ENCODE assay signal across 8 cellular contexts in genomic region chr10:132592790-132593788, GRCh38. TPM values are rescaled to one million over a fixed set of nuclear protein-coding genes. Genes with fewer than 3 reads are reported as not detected.
A peak's percentile ranks its signal among the peaks of the same experiment; 100 is the strongest.
DNase-seq lines count a peak whose midpoint lies in the region; ATAC-seq, FAIRE-seq and TF ChIP-seq lines count a peak whose summit lies in the region.

No MANE protein-coding gene starts in this region.

- peaks cover 42% of the 10 kb centered on the region for H3K4me1 Mint-ChIP-seq in activated CD8-positive, alpha-beta T cell treated with anti-CD3 and anti-CD28 coated beads, Interleukin-2, amount 10 ng/mL, durations not matched to agents 7 days and 5 days (ENCODE audit: low read depth)
- peaks cover 87% of the 10 kb centered on the region for H3K4me1 Mint-ChIP-seq in osteocyte (ENCODE audit: unreplicated experiment)

- H3K36me3 Mint-ChIP-seq in activated CD8-positive, alpha-beta T cell treated with anti-CD3 and anti-CD28 coated beads, Interleukin-2, amount 10 ng/mL, durations not matched to agents 7 days and 5 days (ENCODE audit: low read depth) = peaks cover 35% of the 10 kb centered on the region
- H3K36me3 Mint-ChIP-seq in osteocyte (ENCODE audit: unreplicated experiment) = no peaks in the 10 kb centered on the region

- DNase-seq in activated CD8-positive, alpha-beta T cell treated with anti-CD3 and anti-CD28 coated beads, Interleukin-2, amount 10 ng/mL, durations not matched to agents 7 days and 5 days = peak; percentile 46
- DNase-seq in osteocyte (ENCODE audit: extremely low spot score, unreplicated experiment) = no peak
- no peak for DNase-seq in AG08396 (ENCODE audit: low spot score)
- no peak for DNase-seq in NCI-H526 treated with DMSO at 0.1 percent for 48 hours (lab: John Stamatoyannopoulos, UW)
- no peak for DNase-seq in H54 (ENCODE audit: insufficient read length, low spot score)
- DNase-seq in SK-N-DZ (ENCODE audit: low spot score) = no peak

- POLR2A ChIA-PET in activated CD8-positive, alpha-beta T cell treated with anti-CD3 and anti-CD28 coated beads, Interleukin-2, amount 10 ng/mL, durations not matched to agents 7 days and 5 days (lab: Charles Lee) = no interaction called here

- H3K27ac Mint-ChIP-seq in activated CD8-positive, alpha-beta T cell treated with anti-CD3 and anti-CD28 coated beads, Interleukin-2, amount 10 ng/mL, durations not matched to agents 7 days and 5 days = peak overlapping the region; percentile 65
- peak overlapping the region; percentile 85 for H3K27ac Mint-ChIP-seq in osteocyte (ENCODE audit: unreplicated experiment)

- ATAC-seq in GM19043 (IDR thresholded peaks at IDR 0.05; ENCODE audit: low read depth, unreplicated experiment) = peak; percentile 63
- peak; percentile 58 for ATAC-seq in HG02852 (IDR thresholded peaks at IDR 0.05; ENCODE audit: unreplicated experiment)
- ATAC-seq in activated CD8-positive, alpha-beta T cell treated with anti-CD3 and anti-CD28 coated beads, Interleukin-2, amount 10 ng/mL, durations not matched to agents 7 days and 5 days = peak; percentile 44

- no peak overlapping the region for H3K4me3 Mint-ChIP-seq in activated CD8-positive, alpha-beta T cell treated with anti-CD3 and anti-CD28 coated beads, Interleukin-2, amount 10 ng/mL, durations not matched to agents 7 days and 5 days
- peak overlapping the region; percentile 55 for H3K4me3 Mint-ChIP-seq in osteocyte (ENCODE audit: unreplicated experiment)

- peaks cover 2% of the 10 kb centered on the region for H3K27me3 Mint-ChIP-seq in activated CD8-positive, alpha-beta T cell treated with anti-CD3 and anti-CD28 coated beads, Interleukin-2, amount 10 ng/mL, durations not matched to agents 7 days and 5 days (ENCODE audit: low read depth)
- no peaks in the 10 kb centered on the region for H3K27me3 Mint-ChIP-seq in osteocyte (ENCODE audit: unreplicated experiment)

- TF ChIP-seq CTCF in osteocyte (IDR thresholded peaks at IDR 0.05) = no peak

- FAIRE-seq in H54 (lab: Jason Lieb, UNC) = no peak

- CTCF ChIA-PET in activated CD8-positive, alpha-beta T cell treated with anti-CD3 and anti-CD28 coated beads, Interleukin-2, amount 10 ng/mL, durations not matched to agents 7 days and 5 days (lab: Charles Lee) = no interaction called here

- peaks cover 21% of the 10 kb centered on the region for H3K9me3 Mint-ChIP-seq in activated CD8-positive, alpha-beta T cell treated with anti-CD3 and anti-CD28 coated beads, Interleukin-2, amount 10 ng/mL, durations not matched to agents 7 days and 5 days (ENCODE audit: insufficient read depth)
- H3K9me3 Mint-ChIP-seq in osteocyte (ENCODE audit: unreplicated experiment) = no peaks in the 10 kb centered on the region

- no peak for TF ChIP-seq POLR2A in H54 (IDR thresholded peaks at IDR 0.05; ENCODE audit: low read depth, low read length)

RNA-seq across cellular contexts. Expression of gene INPP5A, which starts 55.5 kb away (rescaled TPM):
- total RNA-seq in activated CD8-positive, alpha-beta T cell treated with anti-CD3 and anti-CD28 coated beads, Interleukin-2, amount 10 ng/mL, durations not matched to agents 7 days and 5 days = 1 to 10 TPM; 9.9 TPM
- total RNA-seq in osteocyte = 35.0 and 36.4 TPM in 2 replicates
- 23.6 and 25.3 TPM in 2 replicates for polyA plus RNA-seq in SK-N-DZ (2014; cell fraction: cytosol; rRNA removed)
- polyA plus RNA-seq in SK-N-DZ (2014; cell fraction: nucleus; rRNA removed) = 13.8 and 15.2 TPM in 2 replicates
